Comparison of ENCODE assay signal across 8 cellular contexts in genomic region chr6:155530219-155530834, GRCh38.
DNase-seq lines count a peak whose midpoint lies in the region; ATAC-seq, FAIRE-seq and TF ChIP-seq lines count a peak whose summit lies in the region.

No MANE protein-coding gene starts in this region.

- CTCF ChIA-PET in K562 (lab: Yijun Ruan, JAX; ENCODE audit: low intra/inter-chr PET ratio): no interaction called here

- H3K79me2 ChIP-seq in GM23248 (ENCODE audit: insufficient read depth): no peaks in the 10 kb centered on the region
- no peaks in the 10 kb centered on the region for H3K79me2 ChIP-seq in K562 (ENCODE audit: control insufficient read depth, insufficient read depth, low read length)

- no peaks in the 10 kb centered on the region for H3K9me1 ChIP-seq in K562 (ENCODE audit: control insufficient read depth, insufficient read depth, low read length)

- TF ChIP-seq EP300 in K562 (IDR thresholded peaks at IDR 0.05; ENCODE audit: low read length): no peak

- peaks cover 10% of the 10 kb centered on the region for H3K4me1 ChIP-seq in cardiac muscle cell (ENCODE audit: low read depth)
- no peaks in the 10 kb centered on the region for H3K4me1 ChIP-seq in right cardiac atrium (ENCODE audit: control insufficient read depth, insufficient read depth, low read length)
- H3K4me1 ChIP-seq in GM23248 (ENCODE audit: insufficient read depth): peaks cover 17% of the 10 kb centered on the region
- no peaks in the 10 kb centered on the region for H3K4me1 ChIP-seq in K562 (replicated peaks in 1 of 2; ENCODE audit: control insufficient read depth in 2 of 2, insufficient read depth in 2 of 2, low read length in 2 of 2)
- H3K4me1 ChIP-seq in right lobe of liver: no peaks in the 10 kb centered on the region

- in situ Hi-C loops in GM23248 (cut with MboI) (no loop called here), K562 (cut with MboI) (no loop called here)

- H2AFZ ChIP-seq in GM23248 (no peak overlapping the region), K562 (ENCODE audit: low read depth, low read length) (no peak overlapping the region)

- peak; percentile 24 to 50; a peak in 3 of 4 replicates for TF ChIP-seq RAD21 in K562 (CRISPR knock-in tag; conservative IDR thresholded peaks at IDR 0.05 in 1 of 2, IDR thresholded peaks at IDR 0.05 in 1 of 2)

- H3K36me3 ChIP-seq in cardiac muscle cell: no peaks in the 10 kb centered on the region
- no peaks in the 10 kb centered on the region for H3K36me3 ChIP-seq in GM23248 (ENCODE audit: low read depth)
- no peaks in the 10 kb centered on the region for H3K36me3 ChIP-seq in K562 (ENCODE audit: control insufficient read depth, insufficient read depth, low read length)
- no peaks in the 10 kb centered on the region for H3K36me3 ChIP-seq in right lobe of liver

- TF ChIP-seq CTCF in cardiac muscle cell (IDR thresholded peaks at IDR 0.05; ENCODE audit: low read depth, low read length): peak; percentile 70
- peak in 2 of 3 experiments; percentile 27 to 39; a peak in 2 of 6 replicates for TF ChIP-seq CTCF in K562 (IDR thresholded peaks at IDR 0.05 in 2 of 3, conservative IDR thresholded peaks at IDR 0.05 in 1 of 3; ENCODE audit: insufficient read depth in 2 of 3, low read depth in 1 of 3, low read length in 3 of 3)
- peak; percentile 49 to 65 (median 49) for TF ChIP-seq CTCF in right lobe of liver (IDR thresholded peaks at IDR 0.05)

- no peaks in the 10 kb centered on the region for H4K20me1 ChIP-seq in GM23248 (ENCODE audit: insufficient read depth)
- no peaks in the 10 kb centered on the region for H4K20me1 ChIP-seq in K562 (replicated peaks; ENCODE audit: control insufficient read depth, insufficient read depth, low read length)

- TF ChIP-seq POLR2A in K562 (conservative IDR thresholded peaks at IDR 0.05) (no peak), right lobe of liver (IDR thresholded peaks at IDR 0.05) (no peak)

- no peak for ATAC-seq in right cardiac atrium
- peak; percentile 57; the same call in 2 of the 3 replicates for ATAC-seq in K562
- ATAC-seq in right lobe of liver: peak in 2 of 4 donors; percentile 46 to 63

- no peak overlapping the region for H3K4me2 ChIP-seq in GM23248 (ENCODE audit: unreplicated experiment)
- H3K4me2 ChIP-seq in K562 (ENCODE audit: insufficient read depth, low read length): no peak overlapping the region

- no peaks in the 10 kb centered on the region for H3K9me2 ChIP-seq in GM23248 (ENCODE audit: insufficient read depth)

- FAIRE-seq in K562 (lab: Jason Lieb, UNC): peak; percentile 6

- DNase-seq in cardiac muscle cell (ENCODE audit: low read depth in 1 of 2, low spot score in 1 of 2) (peak; percentile 30 to 68), right cardiac atrium (no peak), GM23248 (peak; percentile 70), NCI-H1105 (lab: John Stamatoyannopoulos, UW) (peak; percentile 10), K562 (ENCODE audit: extremely low read depth in 1 of 4, low spot score in 3 of 4) (peak in 2 of 4 experiments; percentile 8 to 19), right lobe of liver (no peak), posterior cingulate gyrus (no peak)
- no peak for DNase-seq in stimulated activated CD4-positive, alpha-beta T cell treated with anti-CD3 and anti-CD28 coated beads, Interleukin-4, amount 100 ng/mL, for 1 hour

- intact Hi-C loops in right cardiac atrium (cut with DNase I): loop anchor here in 2 of 4 donors (5.0 to 10.0 kb wide), 2 partner anchors 196 to 203 kb away; no protein-coding TSS in a partner anchor
- intact Hi-C loops in K562 (cut with micrococcal nuclease): loop anchor here (2.0 kb wide), 1 partner anchor 204 kb away; no protein-coding TSS in a partner anchor
- intact Hi-C loops in right lobe of liver (cut with DNase I): no loop called here
- intact Hi-C loops in posterior cingulate gyrus (cut with DNase I): loop anchor here (2.0 to 10.0 kb wide), 2 partner anchors 146 to 204 kb away; no protein-coding TSS in a partner anchor

- H3K27ac ChIP-seq in cardiac muscle cell (no peak overlapping the region), right cardiac atrium (ENCODE audit: low read length) (no peak overlapping the region), GM23248 (peak overlapping the region; percentile 87), K562 (ENCODE audit: extremely low read depth, low read depth, low read length) (no peak overlapping the region), right lobe of liver (no peak overlapping the region)

- peaks cover 14% of the 10 kb centered on the region for H3F3A ChIP-seq in GM23248 (ENCODE audit: insufficient read depth)

- POLR2A ChIA-PET in K562 (lab: Yijun Ruan, JAX): no interaction called here

- H3K9ac ChIP-seq in GM23248 (peak overlapping the region; percentile 66; the same call in 1 of the 2 replicates), K562 (ENCODE audit: insufficient read depth in 1 of 2, low read depth in 2 of 2, low read length in 2 of 2) (no peak overlapping the region)

- no TSS peak for BruUV-seq in K562 (replicated peaks; lab: Mats Ljungman, UMichigan)

- H3K4me3 ChIP-seq in cardiac muscle cell: no peak overlapping the region
- no peak overlapping the region for H3K4me3 ChIP-seq in right cardiac atrium (ENCODE audit: low read length)
- no peak overlapping the region for H3K4me3 ChIP-seq in GM23248
- no peak overlapping the region for H3K4me3 ChIP-seq in K562
- H3K4me3 ChIP-seq in right lobe of liver: no peak overlapping the region

- H3K27me3 ChIP-seq in cardiac muscle cell (no peaks in the 10 kb centered on the region), right cardiac atrium (ENCODE audit: control insufficient read depth, insufficient read depth) (no peaks in the 10 kb centered on the region), GM23248 (replicated peaks; ENCODE audit: insufficient read depth) (no peaks in the 10 kb centered on the region), K562 (ENCODE audit: control insufficient read depth in 2 of 2, insufficient read depth in 2 of 2, low read length in 2 of 2) (no peaks in the 10 kb centered on the region), right lobe of liver (no peaks in the 10 kb centered on the region)

- 42% methylated on average over 4 of the region's 4 CpGs for WGBS in right cardiac atrium
- 43 to 49% methylated on average over 4 of the region's 4 CpGs for WGBS in GM23248 (ENCODE audit: low coverage in 1 of 2, low lambda C conversion rate in 2 of 2, missing lambda C conversion rate in 2 of 2), 2 experiments
- WGBS in K562 (ENCODE audit: insufficient coverage, low coverage, missing lambda C conversion rate): 0% methylated on average over 4 of the region's 4 CpGs
- WGBS in right lobe of liver (ENCODE audit: insufficient coverage, low coverage, low lambda C conversion rate, missing lambda C conversion rate): 24% methylated on average over 4 of the region's 4 CpGs

- H3K9me3 ChIP-seq in cardiac muscle cell (ENCODE audit: low read depth): no peaks in the 10 kb centered on the region
- H3K9me3 ChIP-seq in right cardiac atrium (ENCODE audit: control insufficient read depth, low read length): no peaks in the 10 kb centered on the region
- no peaks in the 10 kb centered on the region for H3K9me3 ChIP-seq in GM23248 (ENCODE audit: low read depth)
- H3K9me3 ChIP-seq in K562 (replicated peaks; ENCODE audit: control insufficient read depth, insufficient read depth, low read depth, low read length): no peaks in the 10 kb centered on the region
- peaks cover 0 to 3% (median 0%) of the 10 kb centered on the region in 4 donors for H3K9me3 ChIP-seq in right lobe of liver

TF ChIP-seq in K562, 482 proteins besides CTCF, POLR2A, EP300 and RAD21:
- TF ChIP-seq ZC3H4 (CRISPR knock-in tag; IDR thresholded peaks at IDR 0.05; ENCODE audit: borderline replicate concordance) (no peak), PBX2 (CRISPR knock-in tag; IDR thresholded peaks at IDR 0.05; ENCODE audit: low read depth) (no peak), PBX2 (tag; conservative IDR thresholded peaks at IDR 0.05; ENCODE audit: low read depth) (peak; percentile 30; the same call in 1 of the 2 replicates), NONO (IDR thresholded peaks at IDR 0.05; ENCODE audit: low read depth in 2 of 2, low read length in 1 of 2) (no peak)
- TF ChIP-seq, protein P1, sequence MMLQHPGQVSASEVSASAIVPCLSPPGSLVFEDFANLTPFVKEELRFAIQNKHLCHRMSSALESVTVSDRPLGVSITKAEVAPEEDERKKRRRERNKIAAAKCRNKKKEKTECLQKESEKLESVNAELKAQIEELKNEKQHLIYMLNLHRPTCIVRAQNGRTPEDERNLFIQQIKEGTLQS (IDR thresholded peaks at IDR 0.05): no peak
- TF ChIP-seq, protein P1 (CRISPR knock-in tag; conservative IDR thresholded peaks at IDR 0.05): no peak
- TF ChIP-seq, protein P2, sequence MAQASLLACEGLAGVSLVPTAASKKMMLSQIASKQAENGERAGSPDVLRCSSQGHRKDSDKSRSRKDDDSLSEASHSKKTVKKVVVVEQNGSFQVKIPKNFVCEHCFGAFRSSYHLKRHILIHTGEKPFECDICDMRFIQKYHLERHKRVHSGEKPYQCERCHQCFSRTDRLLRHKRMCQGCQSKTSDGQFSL (CRISPR knock-in tag; IDR thresholded peaks at IDR 0.05): no peak
- TF ChIP-seq, protein P2 (tag; IDR thresholded peaks at IDR 0.05): no peak

Comparison
In these comparisons a context has a peak if more than half of its experiments do, and no peak if none do; other contexts are left out.
1. DNase-seq: peak in cardiac muscle cell (2 of 2), GM23248 (single experiment) and NCI-H1105 (single experiment); none in right cardiac atrium (0 of 3), right lobe of liver (0 of 3), posterior cingulate gyrus (0 of 10) and stimulated activated CD4-positive, alpha-beta T cell treated with anti-CD3 and anti-CD28 coated beads, Interleukin-4, amount 100 ng/mL, for 1 hour (single experiment).
2. intact Hi-C loops: an anchor here in K562 (2.0 kb wide) and posterior cingulate gyrus (2.0 to 10.0 kb wide); none called in right lobe of liver.
3. Peak in every context shown above with its lines, with median percentiles within 50 percentile points of each other: CTCF ChIP-seq.